ENCODE assay signal across 20 cellular contexts in genomic region chr20:19419420-19419819, GRCh38.
"Had no signal": no experiment of that assay in that cellular context is flagged by ENCODE, and none has a peak within 500 bp of the region (broad histone marks: within the 10 kb centered on the region; RNA-seq: fewer than 3 reads in every experiment).

No MANE protein-coding gene starts in this region.

- H3K4me3 ChIP-seq: colonic mucosa, hepatocyte, psoas muscle, sigmoid colon, stomach, thoracic aorta, transverse colon had no signal

- H3K9me3 ChIP-seq: colonic mucosa, neutrophil, psoas muscle, sigmoid colon, stomach, thoracic aorta, transverse colon had no signal

- DNase-seq: colonic mucosa; dermis blood vessel endothelial cell; foreskin keratinocyte; head of caudate nucleus; kidney; left cardiac atrium; mesendoderm; naive thymus-derived CD4-positive, alpha-beta T cell; psoas muscle; retina; sigmoid colon; small intestine; stimulated activated CD4-positive, alpha-beta T cell treated with anti-CD3 and anti-CD28 coated beads, Interleukin-12 subunit alpha, Interleukin-12 subunit beta, amount 100 ng/mL, for 4 hours; stimulated activated naive CD4-positive, alpha-beta T cell; stomach; substantia nigra; transverse colon had no signal

- H3K4me2 ChIP-seq: hepatocyte had no signal

- H3K27me3 ChIP-seq: colonic mucosa, foreskin keratinocyte, hepatocyte, neutrophil, sigmoid colon, stomach, transverse colon had no signal

- H3K36me3 ChIP-seq: colonic mucosa, neutrophil, sigmoid colon, stomach, thoracic aorta, transverse colon had no signal

- H3K27ac ChIP-seq: colonic mucosa, foreskin keratinocyte, hepatocyte, neutrophil, psoas muscle, sigmoid colon, stomach, thoracic aorta had no signal

- H2AFZ ChIP-seq: hepatocyte had no signal

- H3K4me1 ChIP-seq: colonic mucosa, foreskin keratinocyte, transverse colon had no signal

- H3K79me2 ChIP-seq: hepatocyte had no signal
